27 cellular contexts compared by ENCODE assay signal in the genomic region with DNA sequence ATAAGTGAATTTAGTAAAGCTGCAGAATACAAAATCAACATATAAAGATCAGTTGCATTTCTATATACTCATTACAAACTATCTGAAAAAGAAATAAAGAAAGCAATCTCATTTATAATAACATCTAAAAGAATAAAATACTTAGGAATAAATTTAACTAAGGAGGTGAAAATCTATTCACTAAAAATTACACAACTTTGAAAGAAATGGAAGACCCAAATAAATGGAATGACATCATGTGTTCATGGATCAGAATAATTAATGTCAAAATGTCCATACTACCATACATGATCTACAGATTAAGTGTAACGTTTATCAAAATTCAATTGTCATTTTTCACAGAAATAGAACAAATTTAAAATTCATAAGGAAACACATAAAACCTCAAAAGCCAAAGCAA.
"Had no signal": no experiment of that assay in that cellular context is flagged by ENCODE, and none has a peak within 500 bp of the region (broad histone marks: within the 10 kb centered on the region; RNA-seq: fewer than 3 reads in every experiment).

No MANE protein-coding gene starts in this region.

- H3K27me3 ChIP-seq: neutrophil, stomach, thyroid gland, tibial nerve, upper lobe of left lung, vagina had no signal

- H3K79me2 ChIP-seq: parathyroid adenoma had no signal

- DNase-seq: naive B cell; naive thymus-derived CD8-positive, alpha-beta T cell; nephron progenitor cell; nucleus accumbens; posterior cingulate gyrus; psoas muscle; right cardiac atrium; stimulated activated CD4-positive, alpha-beta T cell treated with anti-CD3 and anti-CD28 coated beads, Interleukin-15, amount 100 ng/mL, for 24 hours; stimulated activated CD4-positive, alpha-beta T cell treated with anti-CD3 and anti-CD28 coated beads, Interleukin-2, amount 100 ng/mL, for 24 hours; stimulated activated CD4-positive, alpha-beta T cell treated with anti-CD3 and anti-CD28 coated beads, Interleukin-2, amount 100 ng/mL, for 48 hours; stimulated activated CD4-positive, alpha-beta T cell treated with anti-CD3 and anti-CD28 coated beads, Interleukin-4, amount 100 ng/mL, for 24 hours; stimulated activated naive B cell treated with anti-CD40 and anti-IgM and Interleukin-4, amounts not matched to agents 10 μg/mL and 1 μg/mL and 100 μg/mL, for 72 hours; stimulated activated naive CD4-positive, alpha-beta T cell treated with Interleukin-2 at 50 U/mL for 16 hours; stomach; thyroid gland; trophoblast cell; upper lobe of left lung had no signal

- FAIRE-seq: urothelium cell line had no signal

- H3K27ac ChIP-seq: neutrophil, parathyroid adenoma, psoas muscle, skin epidermis, stomach, thoracic aorta, thyroid gland, tibial nerve, upper lobe of left lung, vagina had no signal

- H3K4me3 ChIP-seq: psoas muscle, skin epidermis, stomach, thoracic aorta, thyroid gland, tibial nerve, upper lobe of left lung, vagina had no signal

- ATAC-seq: naive thymus-derived CD8-positive, alpha-beta T cell; natural killer cell treated with Interleukin-12 subunit alpha and Interleukin-12 subunit beta and Interleukin-15 and Interleukin-18, amount 100 ng/mL, for 72 hours; psoas muscle; right cardiac atrium; sciatic nerve; stimulated activated effector memory CD8-positive, alpha-beta T cell treated with anti-CD3 and anti-CD28 coated beads, Interleukin-12 subunit alpha, Interleukin-12 subunit beta, amount 100 ng/mL, for 72 hours; stimulated activated naive B cell treated with anti-CD40 and anti-IgM and Interleukin-4, amounts not matched to agents 10 μg/mL and 1 μg/mL and 100 μg/mL, for 72 hours had no signal

- H2AFZ ChIP-seq: parathyroid adenoma had no signal

- H3K9ac ChIP-seq: parathyroid adenoma had no signal

- H3K4me1 ChIP-seq: parathyroid adenoma, psoas muscle, stomach, thyroid gland, tibial nerve, upper lobe of left lung, vagina had no signal

- H3K9me3 ChIP-seq: thyroid gland, vagina had no signal

- H3K36me3 ChIP-seq: neutrophil, stomach, thoracic aorta, thyroid gland, tibial nerve, upper lobe of left lung, vagina had no signal
